28 cellular contexts compared by ENCODE assay signal in the genomic region with DNA sequence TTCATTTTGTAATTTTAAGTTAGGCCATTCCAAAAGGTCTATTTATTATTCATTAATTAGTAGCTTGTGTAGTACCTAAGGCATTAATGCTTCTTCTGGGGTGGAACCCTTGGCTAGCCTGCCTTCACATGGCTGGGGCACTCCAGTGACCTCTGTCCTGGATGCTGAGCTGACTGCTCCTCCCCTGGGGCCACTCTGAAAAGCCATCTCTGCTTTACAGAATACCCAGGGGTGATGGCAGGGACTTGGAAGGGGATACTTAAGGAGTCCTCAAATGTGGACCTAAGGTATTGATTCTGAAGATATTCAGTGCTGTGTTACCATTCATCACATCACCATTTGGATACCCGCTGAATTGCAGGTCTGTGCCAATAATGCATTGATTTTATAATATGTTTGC.
"Had no signal": no experiment of that assay in that cellular context is flagged by ENCODE, and none has a peak within 500 bp of the region (broad histone marks: within the 10 kb centered on the region; RNA-seq: fewer than 3 reads in every experiment).

No MANE protein-coding gene starts in this region.

- H3K4me1 Mint-ChIP-seq: activated B cell treated with CpG ODN at 0.5 μM for 24 hours; activated naive CD8-positive, alpha-beta T cell treated with anti-CD3 and anti-CD28 coated beads, Interleukin-2, amount 50 U/mL, for 24 hours; T-cell; T-helper 17 cell had no signal

- H3K27ac ChIP-seq: brain microvascular endothelial cell, VCaP had no signal

- H3K27ac Mint-ChIP-seq: activated B cell treated with CpG ODN at 0.5 μM for 24 hours; activated CD4-positive, alpha-beta memory T cell treated with anti-CD3 and anti-CD28 coated beads for 36 hours; activated naive CD4-positive, alpha-beta T cell treated with anti-CD3 and anti-CD28 coated beads, Interleukin-2, amount 10 ng/mL, durations not matched to agents 7 days and 5 days; activated naive CD8-positive, alpha-beta T cell; activated naive CD8-positive, alpha-beta T cell treated with anti-CD3 and anti-CD28 coated beads, Interleukin-2, amount 50 U/mL, for 24 hours; activated T-helper 1 cell treated with anti-CD3 and anti-CD28 coated beads, Interleukin-12 subunit alpha, Interleukin-12 subunit beta, Interleukin-2, Interleukin-4 antibody, amounts not matched to agents 30 ng/mL and 10 ng/mL and 1 ng/mL, durations not matched to agents 14 hours and 24 hours and 36 hours; T-cell; T-helper 17 cell had no signal

- H3K4me3 Mint-ChIP-seq: activated B cell treated with CpG ODN at 0.5 μM for 24 hours; activated CD4-positive, alpha-beta memory T cell treated with anti-CD3 and anti-CD28 coated beads for 36 hours; activated naive CD4-positive, alpha-beta T cell treated with anti-CD3 and anti-CD28 coated beads, Interleukin-2, amount 10 ng/mL, durations not matched to agents 7 days and 5 days; activated naive CD8-positive, alpha-beta T cell; activated naive CD8-positive, alpha-beta T cell treated with anti-CD3 and anti-CD28 coated beads, Interleukin-2, amount 50 U/mL, for 24 hours; activated T-cell treated with anti-CD3 and anti-CD28 coated beads, Interleukin-2, amount 50 U/mL, for 4 hours; activated T-helper 1 cell treated with anti-CD3 and anti-CD28 coated beads, Interleukin-12 subunit alpha, Interleukin-12 subunit beta, Interleukin-2, Interleukin-4 antibody, amounts not matched to agents 30 ng/mL and 10 ng/mL and 1 ng/mL, durations not matched to agents 14 hours and 24 hours and 36 hours; T-cell; T-helper 17 cell had no signal

- H3K36me3 Mint-ChIP-seq: activated CD4-positive, alpha-beta memory T cell treated with anti-CD3 and anti-CD28 coated beads for 36 hours; activated naive CD4-positive, alpha-beta T cell treated with anti-CD3 and anti-CD28 coated beads, Interleukin-2, amount 10 ng/mL, durations not matched to agents 7 days and 5 days; activated naive CD8-positive, alpha-beta T cell; T-cell had no signal

- H3K36me3 ChIP-seq: brain microvascular endothelial cell had no signal

- DNase-seq: activated B cell treated with CpG ODN at 0.5 μM for 24 hours; activated CD4-positive, alpha-beta T cell treated with anti-CD3 and anti-CD28 coated beads for 4 hours; activated CD4-positive, alpha-beta T cell treated with anti-CD3 and anti-CD28 coated beads, Interleukin-2, amount 50 U/mL, for 1 hour; activated CD4-positive, CD25-positive, alpha-beta regulatory T cell treated with anti-CD3 and anti-CD28 coated beads, Interleukin-2, amount 50 U/mL, for 72 hours; activated CD8-positive, alpha-beta memory T cell treated with anti-CD3 and anti-CD28 coated beads, Interleukin-2, amount 50 U/mL, for 4 hours; activated naive CD4-positive, alpha-beta T cell treated with anti-CD3 and anti-CD28 coated beads, Interleukin-2, amount 10 ng/mL, durations not matched to agents 7 days and 5 days; activated naive CD8-positive, alpha-beta T cell treated with anti-CD3 and anti-CD28 coated beads, Interleukin-2, amount 50 U/mL, for 24 hours; activated T-cell treated with anti-CD3 and anti-CD28 coated beads for 4 hours; activated T-cell treated with anti-CD3 and anti-CD28 coated beads, Interleukin-2, amount 50 U/mL, for 4 hours; brain microvascular endothelial cell; central memory CD4-positive, alpha-beta T cell; NCI-H1048; NCI-H1105 treated with DMSO at 0.1 percent for 48 hours; NCI-H1436; NCI-H1694; NCI-H1930; NCI-H2081 treated with DMSO at 0.1 percent for 48 hours; NCI-H345; NCI-H524 treated with DMSO at 0.1 percent for 48 hours; SIG-M5; T-cell; T-helper 17 cell had no signal

- H3K27me3 ChIP-seq: brain microvascular endothelial cell had no signal

- H3K9me3 Mint-ChIP-seq: activated naive CD4-positive, alpha-beta T cell treated with anti-CD3 and anti-CD28 coated beads, Interleukin-2, amount 10 ng/mL, durations not matched to agents 7 days and 5 days; activated T-helper 1 cell treated with anti-CD3 and anti-CD28 coated beads, Interleukin-12 subunit alpha, Interleukin-12 subunit beta, Interleukin-2, Interleukin-4 antibody, amounts not matched to agents 30 ng/mL and 10 ng/mL and 1 ng/mL, durations not matched to agents 14 hours and 24 hours and 36 hours had no signal

- ATAC-seq: Right ventricle myocardium inferior, SK-N-SH treated with all-trans-retinoic acid at 6 μM for 48 hours, T-cell, T-helper 17 cell had no signal
